14 cellular contexts compared by ENCODE assay signal in the genomic region with DNA sequence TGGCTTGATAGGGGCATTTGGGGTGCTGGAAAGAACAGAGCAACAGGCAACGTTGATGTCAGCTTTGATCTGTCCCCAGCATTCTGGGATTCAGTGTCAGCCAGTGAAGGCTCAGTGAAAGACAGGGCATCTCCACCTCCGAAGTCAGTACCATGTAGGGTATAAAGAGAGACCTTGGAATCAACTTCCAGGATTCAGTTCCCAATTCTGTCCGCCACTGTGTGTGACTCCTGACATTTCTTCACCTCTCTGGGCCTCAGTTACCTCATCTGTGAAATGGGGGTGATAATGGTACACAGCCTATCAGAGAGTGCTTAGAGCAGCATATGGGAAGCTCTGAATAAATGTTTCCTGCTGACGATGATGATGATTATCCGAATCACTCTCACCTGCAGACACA. TPM values are rescaled to one million over a fixed set of nuclear protein-coding genes. Genes with fewer than 3 reads are reported as not detected.
DNase-seq lines count a peak whose midpoint lies in the region; ATAC-seq and TF ChIP-seq lines count a peak whose summit lies in the region.
"Had no signal": no experiment of that assay in that cellular context is flagged by ENCODE, and none has a peak within 500 bp of the region (broad histone marks: within the 10 kb centered on the region; RNA-seq: fewer than 3 reads in every experiment).

No MANE protein-coding gene starts in this region.

- POLR2A ChIA-PET in WTC11 (lab: Charles Lee): no interaction called here

- H3K4me1 Mint-ChIP-seq in WTC11: peaks cover 37% of the 10 kb centered on the region

- H3K9me3 Mint-ChIP-seq in WTC11: no peaks in the 10 kb centered on the region
- H3K9me3 Mint-ChIP-seq: activated CD4-positive, alpha-beta T cell treated with anti-CD3 and anti-CD28 coated beads, Interleukin-2, amount 10 ng/mL, durations not matched to agents 7 days and 5 days had no signal

- H3K4me3 Mint-ChIP-seq in WTC11: no peak overlapping the region
- H3K4me3 Mint-ChIP-seq: activated CD4-positive, alpha-beta T cell treated with anti-CD3 and anti-CD28 coated beads, Interleukin-2, amount 10 ng/mL, durations not matched to agents 7 days and 5 days had no signal

- TF ChIP-seq CTCF in 22Rv1 (IDR thresholded peaks at IDR 0.05): no peak
- TF ChIP-seq CTCF in RWPE2 (IDR thresholded peaks at IDR 0.05; ENCODE audit: poor library complexity, severe bottlenecking): no peak
- TF ChIP-seq CTCF in left ventricle myocardium inferior (IDR thresholded peaks at IDR 0.05; ENCODE audit: borderline replicate concordance): no peak
- no peak for TF ChIP-seq CTCF in dorsolateral prefrontal cortex (IDR thresholded peaks at IDR 0.05 in 54 of 56, conservative IDR thresholded peaks at IDR 0.05 in 2 of 56; ENCODE audit: low read depth in 1 of 56, partially characterized antibody in 56 of 56)
- TF ChIP-seq CTCF in WTC11 (IDR thresholded peaks at IDR 0.05): no peak

- H3K4me3 ChIP-seq in RWPE2 (ENCODE audit: severe bottlenecking) (no peak overlapping the region), left ventricle myocardium inferior (no peak overlapping the region), dorsolateral prefrontal cortex (no peak overlapping the region)
- H3K4me3 ChIP-seq: mucosa of descending colon, upper lobe of left lung had no signal

- intact Hi-C loops in left ventricle myocardium inferior (cut with micrococcal nuclease): no loop called here
- intact Hi-C loops in posterior vena cava (cut with DNase I): no loop called here
- intact Hi-C loops in dorsolateral prefrontal cortex (cut with DNase I): loop anchor here in 1 of 2 donors (5.0 kb wide), 1 partner anchor 55 kb away; a partner anchor contains a TSS

- CTCF ChIA-PET in WTC11 (lab: Charles Lee): interaction anchor here (1.0 to 2.0 kb wide), 3 partner anchors 9 to 265 kb away, joined by 4 to 5 read pairs (median 5); no protein-coding TSS in a partner anchor

- H3K27ac Mint-ChIP-seq in WTC11: no peak overlapping the region
- H3K27ac Mint-ChIP-seq: activated CD4-positive, alpha-beta T cell treated with anti-CD3 and anti-CD28 coated beads, Interleukin-2, amount 10 ng/mL, durations not matched to agents 7 days and 5 days had no signal

- DNase-seq in RWPE2 (ENCODE audit: low spot score) (no peak), left ventricle myocardium inferior (no peak), posterior vena cava (ENCODE audit: low spot score) (peak; percentile 24), dorsolateral prefrontal cortex (no peak), DMS153 treated with DMSO at 0.1 percent for 48 hours (lab: John Stamatoyannopoulos, UW; ENCODE audit: unreplicated experiment) (no peak), WTC11 (ENCODE audit: low spot score) (no peak), COLO668 (lab: John Stamatoyannopoulos, UW; ENCODE audit: unreplicated experiment) (no peak)
- DNase-seq: activated CD4-positive, alpha-beta T cell treated with anti-CD3 and anti-CD28 coated beads, Interleukin-2, amount 10 ng/mL, durations not matched to agents 7 days and 5 days; T-helper 1 cell; upper lobe of left lung had no signal

- ATAC-seq in RWPE2 (ENCODE audit: low read depth) (no peak), WTC11 (no peak)
- ATAC-seq: esophagus mucosa had no signal

- no peaks in the 10 kb centered on the region for H3K36me3 Mint-ChIP-seq in WTC11

- H3K4me1 ChIP-seq in RWPE2 (ENCODE audit: insufficient read depth, poor library complexity, severe bottlenecking) (peaks cover 37% of the 10 kb centered on the region), left ventricle myocardium inferior (peaks cover 53% of the 10 kb centered on the region)

- H3K27me3 ChIP-seq in RWPE2 (ENCODE audit: insufficient read depth, poor library complexity, severe bottlenecking): no peaks in the 10 kb centered on the region
- no peaks in the 10 kb centered on the region for H3K27me3 ChIP-seq in left ventricle myocardium inferior (ENCODE audit: low read depth)
- no peaks in the 10 kb centered on the region for H3K27me3 ChIP-seq in dorsolateral prefrontal cortex
- H3K27me3 ChIP-seq: upper lobe of left lung had no signal

- H3K36me3 ChIP-seq in RWPE2 (ENCODE audit: low read depth) (no peaks in the 10 kb centered on the region), left ventricle myocardium inferior (no peaks in the 10 kb centered on the region)
- H3K36me3 ChIP-seq: upper lobe of left lung had no signal

- H3K9me3 ChIP-seq in RWPE2 (ENCODE audit: severe bottlenecking) (no peaks in the 10 kb centered on the region), left ventricle myocardium inferior (replicated peaks) (no peaks in the 10 kb centered on the region)
- H3K9me3 ChIP-seq: mucosa of descending colon, upper lobe of left lung had no signal

- H3K27me3 Mint-ChIP-seq in WTC11 (ENCODE audit: low read depth): no peaks in the 10 kb centered on the region
- H3K27me3 Mint-ChIP-seq: activated CD4-positive, alpha-beta T cell treated with anti-CD3 and anti-CD28 coated beads, Interleukin-2, amount 10 ng/mL, durations not matched to agents 7 days and 5 days had no signal

- peak overlapping the region; percentile 51 for H3K27ac ChIP-seq in 22Rv1
- peak overlapping the region; percentile 68 for H3K27ac ChIP-seq in RWPE2 (ENCODE audit: poor library complexity, severe bottlenecking)
- peak overlapping the region; percentile 95 for H3K27ac ChIP-seq in left ventricle myocardium inferior (replicated peaks)
- peak overlapping the region in 20 of 59 donors; percentile 52 to 93 (median 80) for H3K27ac ChIP-seq in dorsolateral prefrontal cortex
- H3K27ac ChIP-seq: HL-60 had no signal

TF ChIP-seq in WTC11, 78 proteins besides CTCF, POLR2A, EP300 and RAD21:
- TF ChIP-seq, protein P1, sequence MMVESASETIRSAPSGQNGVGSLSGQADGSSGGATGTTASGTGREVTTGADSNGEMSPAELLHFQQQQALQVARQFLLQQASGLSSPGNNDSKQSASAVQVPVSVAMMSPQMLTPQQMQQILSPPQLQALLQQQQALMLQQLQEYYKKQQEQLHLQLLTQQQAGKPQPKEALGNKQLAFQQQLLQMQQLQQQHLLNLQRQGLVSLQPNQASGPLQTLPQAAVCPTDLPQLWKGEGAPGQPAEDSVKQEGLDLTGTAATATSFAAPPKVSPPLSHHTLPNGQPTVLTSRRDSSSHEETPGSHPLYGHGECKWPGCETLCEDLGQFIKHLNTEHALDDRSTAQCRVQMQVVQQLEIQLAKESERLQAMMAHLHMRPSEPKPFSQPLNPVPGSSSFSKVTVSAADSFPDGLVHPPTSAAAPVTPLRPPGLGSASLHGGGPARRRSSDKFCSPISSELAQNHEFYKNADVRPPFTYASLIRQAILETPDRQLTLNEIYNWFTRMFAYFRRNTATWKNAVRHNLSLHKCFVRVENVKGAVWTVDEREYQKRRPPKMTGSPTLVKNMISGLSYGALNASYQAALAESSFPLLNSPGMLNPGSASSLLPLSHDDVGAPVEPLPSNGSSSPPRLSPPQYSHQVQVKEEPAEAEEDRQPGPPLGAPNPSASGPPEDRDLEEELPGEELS (CRISPR knock-in tag; IDR thresholded peaks at IDR 0.05): no peak
- TF ChIP-seq RORB (CRISPR knock-in tag; IDR thresholded peaks at IDR 0.05) (no peak), ZNF138 (CRISPR knock-in tag; conservative IDR thresholded peaks at IDR 0.05) (no peak), FOXK1 (CRISPR knock-in tag; IDR thresholded peaks at IDR 0.05) (no peak), JAZF1 (CRISPR knock-in tag; IDR thresholded peaks at IDR 0.05) (no peak), ZBTB21 (CRISPR knock-in tag; IDR thresholded peaks at IDR 0.05; ENCODE audit: borderline replicate concordance) (no peak), MXD4 (CRISPR knock-in tag; IDR thresholded peaks at IDR 0.05; ENCODE audit: borderline replicate concordance) (no peak), EMX1 (CRISPR knock-in tag; IDR thresholded peaks at IDR 0.05) (no peak)
- TF ChIP-seq, protein P2, sequence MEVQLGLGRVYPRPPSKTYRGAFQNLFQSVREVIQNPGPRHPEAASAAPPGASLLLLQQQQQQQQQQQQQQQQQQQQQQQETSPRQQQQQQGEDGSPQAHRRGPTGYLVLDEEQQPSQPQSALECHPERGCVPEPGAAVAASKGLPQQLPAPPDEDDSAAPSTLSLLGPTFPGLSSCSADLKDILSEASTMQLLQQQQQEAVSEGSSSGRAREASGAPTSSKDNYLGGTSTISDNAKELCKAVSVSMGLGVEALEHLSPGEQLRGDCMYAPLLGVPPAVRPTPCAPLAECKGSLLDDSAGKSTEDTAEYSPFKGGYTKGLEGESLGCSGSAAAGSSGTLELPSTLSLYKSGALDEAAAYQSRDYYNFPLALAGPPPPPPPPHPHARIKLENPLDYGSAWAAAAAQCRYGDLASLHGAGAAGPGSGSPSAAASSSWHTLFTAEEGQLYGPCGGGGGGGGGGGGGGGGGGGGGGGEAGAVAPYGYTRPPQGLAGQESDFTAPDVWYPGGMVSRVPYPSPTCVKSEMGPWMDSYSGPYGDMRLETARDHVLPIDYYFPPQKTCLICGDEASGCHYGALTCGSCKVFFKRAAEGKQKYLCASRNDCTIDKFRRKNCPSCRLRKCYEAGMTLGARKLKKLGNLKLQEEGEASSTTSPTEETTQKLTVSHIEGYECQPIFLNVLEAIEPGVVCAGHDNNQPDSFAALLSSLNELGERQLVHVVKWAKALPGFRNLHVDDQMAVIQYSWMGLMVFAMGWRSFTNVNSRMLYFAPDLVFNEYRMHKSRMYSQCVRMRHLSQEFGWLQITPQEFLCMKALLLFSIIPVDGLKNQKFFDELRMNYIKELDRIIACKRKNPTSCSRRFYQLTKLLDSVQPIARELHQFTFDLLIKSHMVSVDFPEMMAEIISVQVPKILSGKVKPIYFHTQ (CRISPR knock-in tag; IDR thresholded peaks at IDR 0.05): no peak
TF ChIP-seq in WTC11: peak in this region for 0.

RNA-seq across cellular contexts. Expression of a gene that starts 55.6 kb away (rescaled TPM):
- total RNA-seq in left ventricle myocardium inferior: 34.8 TPM
- total RNA-seq in posterior vena cava: 100 to 1,000 TPM; 130 to 133 TPM
- total RNA-seq in dorsolateral prefrontal cortex: 10 to 100 TPM; 29.4 to 98.8 (median 48.0) TPM
- total RNA-seq in WTC11 (2021): 107 to 127 TPM (median 107 TPM) in 3 replicates
